25 cellular contexts compared by ENCODE assay signal in the genomic region with DNA sequence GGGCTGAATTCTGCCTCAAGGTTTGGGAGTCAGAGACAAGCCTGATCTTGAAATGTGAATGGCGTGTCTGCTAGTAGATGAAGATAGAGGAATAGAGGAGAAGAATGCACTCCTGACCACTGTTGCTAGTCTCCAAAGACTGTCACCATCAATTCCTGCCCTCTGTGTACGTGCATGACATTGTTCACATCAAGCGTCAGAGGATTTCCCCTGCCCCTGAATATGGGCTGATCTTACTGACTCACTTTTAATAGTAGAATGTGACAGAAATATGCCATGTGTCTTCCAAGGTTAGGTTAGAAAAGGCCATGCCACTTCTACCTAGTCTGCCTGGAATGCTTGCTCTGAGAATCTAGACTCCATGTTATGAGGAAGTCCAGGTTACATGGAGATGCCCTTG.
"Had no signal": no experiment of that assay in that cellular context is flagged by ENCODE, and none has a peak within 500 bp of the region (broad histone marks: within the 10 kb centered on the region; RNA-seq: fewer than 3 reads in every experiment).

No MANE protein-coding gene starts in this region.

- H3K36me3 Mint-ChIP-seq: naive B cell had no signal

- H3K27me3 Mint-ChIP-seq: dendritic cell treated with granulocyte-macrophage colony-stimulating factor and Interleukin-4, amounts not matched to agents 40 ng/mL and 50 ng/mL, for 4 days; naive B cell had no signal

- H3K4me1 Mint-ChIP-seq: naive B cell had no signal

- H3K4me1 ChIP-seq: colonic mucosa, esophagus squamous epithelium, gastroesophageal sphincter, heart left ventricle, left lung, lower lobe of right lung had no signal

- H3K4me3 Mint-ChIP-seq: dendritic cell treated with granulocyte-macrophage colony-stimulating factor and Interleukin-4, amounts not matched to agents 40 ng/mL and 50 ng/mL, for 4 days; effector memory CD8-positive, alpha-beta T cell; endodermal cell; mesothelial cell of epicardium; naive B cell had no signal

- H3K9me3 Mint-ChIP-seq: dendritic cell treated with granulocyte-macrophage colony-stimulating factor and Interleukin-4, amounts not matched to agents 40 ng/mL and 50 ng/mL, for 4 days; effector memory CD8-positive, alpha-beta T cell had no signal

- H3K4me3 ChIP-seq: colonic mucosa, esophagus squamous epithelium, gastroesophageal sphincter, heart left ventricle, left lung, lower lobe of right lung, mucosa of descending colon had no signal

- H3K27me3 ChIP-seq: colonic mucosa, esophagus squamous epithelium, gastroesophageal sphincter, heart left ventricle, left lung had no signal

- H3K27ac Mint-ChIP-seq: dendritic cell treated with granulocyte-macrophage colony-stimulating factor and Interleukin-4, amounts not matched to agents 40 ng/mL and 50 ng/mL, for 4 days; effector memory CD8-positive, alpha-beta T cell; endodermal cell; mesothelial cell of epicardium; naive B cell had no signal

- H3K9me3 ChIP-seq: colonic mucosa, esophagus squamous epithelium, gastroesophageal sphincter, left lung, lower lobe of right lung, mucosa of descending colon had no signal

- DNase-seq: colonic mucosa; cortex of kidney; effector CD8-positive, alpha-beta T cell; effector memory CD8-positive, alpha-beta T cell; endodermal cell; erythroblast; esophagus squamous epithelium; foreskin fibroblast; heart left ventricle; hippocampal formation; left cardiac atrium; left lung; left ventricle myocardium superior; lower lobe of right lung; mesenchymal stem cell; mucosa of descending colon; naive B cell had no signal

- FAIRE-seq: endometrium, islet of Langerhans, keratinocyte had no signal

- ATAC-seq: effector memory CD8-positive, alpha-beta T cell; esophagus mucosa; gastroesophageal sphincter; heart left ventricle; left cardiac atrium; left lung; left ventricle myocardium superior; lower lobe of right lung; mucosa of descending colon had no signal

- H3K27ac ChIP-seq: colonic mucosa, epithelial cell of prostate, esophagus squamous epithelium, gastroesophageal sphincter, heart left ventricle, left lung, lower lobe of right lung had no signal

- H3K36me3 ChIP-seq: colonic mucosa, esophagus squamous epithelium, gastroesophageal sphincter, heart left ventricle, left lung, lower lobe of right lung had no signal
